ENCODE assay signal across 13 cellular contexts in genomic region chr19:35654828-35655227, GRCh38. TPM values are rescaled to one million over a fixed set of nuclear protein-coding genes. Genes with fewer than 3 reads are reported as not detected.
A peak's percentile ranks its signal among the peaks of the same experiment; 100 is the strongest.
DNase-seq lines count a peak whose midpoint lies in the region; ATAC-seq, FAIRE-seq and TF ChIP-seq lines count a peak whose summit lies in the region.
"Not testable (repeated sequence)": the region's sequence is repeated elsewhere in the genome, so short reads cannot be mapped to it uniquely, and the experiment has no call there.
"Had no signal": no experiment of that assay in that cellular context is flagged by ENCODE, and none has a peak within 500 bp of the region (broad histone marks: within the 10 kb centered on the region; RNA-seq: fewer than 3 reads in every experiment).

No MANE protein-coding gene starts in this region.

- not testable (repeated sequence) for H4K20me1 ChIP-seq in K562 (replicated peaks; ENCODE audit: control insufficient read depth, insufficient read depth, low read length)

- CTCF ChIA-PET in K562 (lab: Yijun Ruan, JAX; ENCODE audit: low intra/inter-chr PET ratio), result not testable (repeated sequence)

- not testable (repeated sequence) for ATAC-seq in K562; stimulated activated effector memory CD8-positive, alpha-beta T cell treated with anti-CD3 and anti-CD28 coated beads, Interleukin-12 subunit alpha, Interleukin-12 subunit beta, amount 100 ng/mL, for 72 hours

- peaks cover 13% of the 10 kb centered on the region for H3K36me3 Mint-ChIP-seq in neural crest cell (ENCODE audit: low read depth)
- H3K36me3 Mint-ChIP-seq in stimulated activated effector memory CD8-positive, alpha-beta T cell treated with anti-CD3 and anti-CD28 coated beads, Interleukin-12 subunit alpha, Interleukin-12 subunit beta, amount 100 ng/mL, for 72 hours, result peaks cover 100% of the 10 kb centered on the region

- not testable (repeated sequence) for H3K4me1 Mint-ChIP-seq in neural crest cell
- peaks cover 21% of the 10 kb centered on the region for H3K4me1 Mint-ChIP-seq in stimulated activated effector memory CD8-positive, alpha-beta T cell treated with anti-CD3 and anti-CD28 coated beads, Interleukin-12 subunit alpha, Interleukin-12 subunit beta, amount 100 ng/mL, for 72 hours

- H3K4me3 Mint-ChIP-seq in neural crest cell, result peak overlapping the region; percentile 56
- not testable (repeated sequence) for H3K4me3 Mint-ChIP-seq in stimulated activated effector memory CD8-positive, alpha-beta T cell treated with anti-CD3 and anti-CD28 coated beads, Interleukin-12 subunit alpha, Interleukin-12 subunit beta, amount 100 ng/mL, for 72 hours

- peak overlapping the region in 1 of 2 experiments; percentile 6; a peak in 1 of 4 replicates for H3K9ac ChIP-seq in K562 (ENCODE audit: insufficient read depth in 1 of 2, low read depth in 2 of 2, low read length in 2 of 2)

- not testable (repeated sequence) for BruUV-seq in K562 (replicated peaks; lab: Mats Ljungman, UMichigan)

- peaks cover 73% of the 10 kb centered on the region; the same call in 2 of the 3 replicates for H3K36me3 ChIP-seq in K562 (ENCODE audit: control insufficient read depth, insufficient read depth, low read length)

- not testable (repeated sequence) for H3K27me3 ChIP-seq in K562 (ENCODE audit: control insufficient read depth in 2 of 2, insufficient read depth in 2 of 2, low read length in 2 of 2)

- not testable (repeated sequence) for TF ChIP-seq POLR2A in K562 (conservative IDR thresholded peaks at IDR 0.05)

- H3K27me3 Mint-ChIP-seq in neural crest cell (ENCODE audit: low read depth), result not testable (repeated sequence)

- intact Hi-C loops in K562 (cut with micrococcal nuclease), result not testable (repeated sequence)

- TF ChIP-seq CTCF in K562 (IDR thresholded peaks at IDR 0.05 in 2 of 3, conservative IDR thresholded peaks at IDR 0.05 in 1 of 3; ENCODE audit: insufficient read depth in 2 of 3, low read depth in 1 of 3, low read length in 3 of 3); neural crest cell (conservative IDR thresholded peaks at IDR 0.05): not testable (repeated sequence)

- TF ChIP-seq EP300 in K562 (IDR thresholded peaks at IDR 0.05; ENCODE audit: low read length), result not testable (repeated sequence)

- 94% methylated on average over 4 of the region's 6 CpGs for WGBS in K562 (ENCODE audit: insufficient coverage, low coverage, missing lambda C conversion rate)

- H3K4me2 ChIP-seq in K562 (ENCODE audit: insufficient read depth, low read length), result not testable (repeated sequence)

- H3K27ac ChIP-seq in K562 (ENCODE audit: extremely low read depth, low read depth, low read length), result not testable (repeated sequence)

- not testable (repeated sequence) for H3K4me3 ChIP-seq in K562

- H3K79me2 ChIP-seq in K562 (ENCODE audit: control insufficient read depth, insufficient read depth, low read length), result peaks cover 19% of the 10 kb centered on the region

- POLR2A ChIA-PET in K562 (lab: Yijun Ruan, JAX), result interaction anchor here (0.6 kb wide), 1 partner anchor 540 kb away, joined by 4 read pairs; no protein-coding TSS in a partner anchor

- peak; percentile 1 for DNase-seq in HuH-7.5 (ENCODE audit: low spot score)
- DNase-seq in K562 (ENCODE audit: extremely low read depth in 1 of 4, low spot score in 3 of 4); neural crest cell (ENCODE audit: low read depth, low spot score); stimulated activated effector memory CD8-positive, alpha-beta T cell treated with anti-CD3 and anti-CD28 coated beads, Interleukin-12 subunit alpha, Interleukin-12 subunit beta, amount 100 ng/mL, for 72 hours (ENCODE audit: low spot score in 2 of 2): not testable (repeated sequence)

- H2AFZ ChIP-seq in K562 (ENCODE audit: low read depth, low read length), result not testable (repeated sequence)

- H3K9me3 Mint-ChIP-seq in neural crest cell; stimulated activated effector memory CD8-positive, alpha-beta T cell treated with anti-CD3 and anti-CD28 coated beads, Interleukin-12 subunit alpha, Interleukin-12 subunit beta, amount 100 ng/mL, for 72 hours: not testable (repeated sequence)

- not testable (repeated sequence) for TF ChIP-seq RAD21 in K562 (CRISPR knock-in tag; conservative IDR thresholded peaks at IDR 0.05 in 1 of 2, IDR thresholded peaks at IDR 0.05 in 1 of 2)

- H3K9me1 ChIP-seq in K562 (ENCODE audit: control insufficient read depth, insufficient read depth, low read length), result not testable (repeated sequence)

- in situ Hi-C loops in K562 (cut with MboI), result not testable (repeated sequence)

- not testable (repeated sequence) for H3K9me3 ChIP-seq in K562 (replicated peaks; ENCODE audit: control insufficient read depth, insufficient read depth, low read depth, low read length)

- not testable (repeated sequence) for H3K27ac Mint-ChIP-seq in neural crest cell (ENCODE audit: unreplicated experiment)
- H3K27ac Mint-ChIP-seq in stimulated activated effector memory CD8-positive, alpha-beta T cell treated with anti-CD3 and anti-CD28 coated beads, Interleukin-12 subunit alpha, Interleukin-12 subunit beta, amount 100 ng/mL, for 72 hours, result peak overlapping the region; percentile 20

- not testable (repeated sequence) for H3K4me1 ChIP-seq in K562 (replicated peaks in 1 of 2; ENCODE audit: control insufficient read depth in 2 of 2, insufficient read depth in 2 of 2, low read length in 2 of 2)

- not testable (repeated sequence) for FAIRE-seq in K562 (lab: Jason Lieb, UNC)

RNA-seq across cellular contexts. Expression of gene COX6B1, which starts 6.7 kb away (rescaled TPM):
- 34.6 and 63.8 TPM in 2 replicates for total RNA-seq in K562 (2011; cell fraction: chromatin; rRNA removed; ENCODE audit: low replicate concordance)
- 128 and 147 TPM in 2 replicates for total RNA-seq in K562 (2011; cell fraction: nucleolus; rRNA removed)
- 127 and 158 TPM in 2 replicates for total RNA-seq in K562 (2011; cell fraction: nucleoplasm; rRNA removed)
- total RNA-seq in K562 (2014; rRNA removed) (777 and 1,094 TPM in 2 replicates), K562 (2014; rRNA removed; fragmentation: Illumina TruSeq; extraction: Trizol) (1,091 and 1,219 TPM in 2 replicates), K562 (2015; rRNA removed; fragmentation: Illumina TruSeq; extraction: Trizol) (1,062 and 1,116 TPM in 2 replicates), K562 (2021) (826 and 961 TPM in 2 replicates), neural crest cell (329 and 339 TPM in 2 replicates)
- polyA plus RNA-seq in K562 (2011; rRNA removed) (963 and 1,008 TPM in 2 replicates), K562 (2014; fragmentation: Illumina TruSeq; extraction: Trizol) (1,441 and 1,704 TPM in 2 replicates), K562 (2014; fragmentation: Nextera tagmentation; extraction: Ambion mirVana) (1,000 to 10,000 TPM; 2,325 to 2,393 TPM), K562 (2014; rRNA removed) (1,426 and 1,451 TPM in 2 replicates)
- 1,680 and 1,786 TPM in 2 replicates for polyA plus RNA-seq in K562 (2011; cell fraction: cytosol; rRNA removed)
- 429 and 540 TPM in 2 replicates for polyA plus RNA-seq in K562 (2011; cell fraction: nucleus; rRNA removed)
- 1,082 and 1,282 TPM in 2 replicates for polyA plus RNA-seq in K562 (2012)
- polyA minus RNA-seq in K562 (2011; rRNA and poly(A)+ RNA removed), result 681 and 736 TPM in 2 replicates
- 247 and 280 TPM in 2 replicates for polyA minus RNA-seq in K562 (2011; cell fraction: cytosol; rRNA and poly(A)+ RNA removed)
- 57.8 and 131 TPM in 2 replicates for polyA minus RNA-seq in K562 (2011; cell fraction: nucleus; rRNA and poly(A)+ RNA removed)

RNA-seq across cellular contexts. Expression of gene UPK1A, which starts 11.5 kb away (rescaled TPM):
- not detected in 2 replicates for total RNA-seq in K562 (2011; cell fraction: chromatin; rRNA removed; ENCODE audit: low replicate concordance)
- total RNA-seq in K562 (2011; cell fraction: nucleolus; rRNA removed), result 0.33 TPM in 1 of 2 replicates, not detected in the other
- total RNA-seq in K562 (2011; cell fraction: nucleoplasm; rRNA removed), result not detected in 2 replicates
- total RNA-seq in K562 (2014; rRNA removed), result not detected in 2 replicates
- total RNA-seq in K562 (2014; rRNA removed; fragmentation: Illumina TruSeq; extraction: Trizol), result not detected in 2 replicates
- not detected in 2 replicates for total RNA-seq in K562 (2015; rRNA removed; fragmentation: Illumina TruSeq; extraction: Trizol)
- total RNA-seq in K562 (2021), result not detected in 2 replicates
- polyA plus RNA-seq in K562 (2011; rRNA removed), result 0.06 TPM in 1 of 2 replicates, not detected in the other
- not detected in 2 replicates for polyA plus RNA-seq in K562 (2011; cell fraction: cytosol; rRNA removed)
- 0.10 TPM in 1 of 2 replicates, not detected in the other for polyA plus RNA-seq in K562 (2011; cell fraction: nucleus; rRNA removed)
- polyA plus RNA-seq in K562 (2012), result 0.08 TPM in 1 of 2 replicates, not detected in the other
- not detected in 2 replicates for polyA plus RNA-seq in K562 (2014; fragmentation: Illumina TruSeq; extraction: Trizol)
- polyA plus RNA-seq in K562 (2014; fragmentation: Nextera tagmentation; extraction: Ambion mirVana), result under 1 TPM in 1 of 2 experiments, not detected in 1; 0.13 TPM
- polyA plus RNA-seq in K562 (2014; rRNA removed), result not detected in 2 replicates
- polyA minus RNA-seq in K562 (2011; rRNA and poly(A)+ RNA removed), result not detected in 2 replicates
- polyA minus RNA-seq in K562 (2011; cell fraction: cytosol; rRNA and poly(A)+ RNA removed), result not detected in 2 replicates
- not detected in 2 replicates for polyA minus RNA-seq in K562 (2011; cell fraction: nucleus; rRNA and poly(A)+ RNA removed)
- not detected in 2 replicates for total RNA-seq in neural crest cell
- total RNA-seq: A673; CD4-positive, CD25-positive, alpha-beta regulatory T cell; Daoy; G401; GM12878 had no signal
- polyA plus RNA-seq: AG04450; CD14-positive monocyte; CD4-positive, alpha-beta memory T cell; CD4-positive, CD25-positive, alpha-beta regulatory T cell; CD8-positive, alpha-beta memory T cell had no signal

RNA-seq across cellular contexts. Expression of gene ETV2, which starts 13.3 kb away (rescaled TPM):
- 0.97 TPM in 1 of 2 replicates, not detected in the other for total RNA-seq in K562 (2011; cell fraction: chromatin; rRNA removed; ENCODE audit: low replicate concordance)
- total RNA-seq in K562 (2011; cell fraction: nucleolus; rRNA removed), result 1.3 and 1.7 TPM in 2 replicates
- total RNA-seq in K562 (2011; cell fraction: nucleoplasm; rRNA removed), result 0.73 and 0.76 TPM in 2 replicates
- total RNA-seq in K562 (2014; rRNA removed), result 3.0 and 3.5 TPM in 2 replicates
- total RNA-seq in K562 (2014; rRNA removed; fragmentation: Illumina TruSeq; extraction: Trizol), result 0.11 TPM in 1 of 2 replicates, not detected in the other
- 0.57 and 1.2 TPM in 2 replicates for total RNA-seq in K562 (2015; rRNA removed; fragmentation: Illumina TruSeq; extraction: Trizol)
- 2.9 and 3.7 TPM in 2 replicates for total RNA-seq in K562 (2021)
- polyA plus RNA-seq in K562 (2011; rRNA removed), result 0.22 and 0.33 TPM in 2 replicates
- polyA plus RNA-seq in K562 (2011; cell fraction: cytosol; rRNA removed), result 0.28 and 1.6 TPM in 2 replicates
- polyA plus RNA-seq in K562 (2011; cell fraction: nucleus; rRNA removed), result 0.42 and 2.4 TPM in 2 replicates
- polyA plus RNA-seq in K562 (2012), result 2.7 TPM in 2 replicates
- polyA plus RNA-seq in K562 (2014; fragmentation: Illumina TruSeq; extraction: Trizol), result 0.55 and 2.6 TPM in 2 replicates
- polyA plus RNA-seq in K562 (2014; fragmentation: Nextera tagmentation; extraction: Ambion mirVana), result under 1 TPM; 0.11 to 0.13 TPM
- polyA plus RNA-seq in K562 (2014; rRNA removed), result 2.4 and 2.6 TPM in 2 replicates
- 0.14 TPM in 1 of 2 replicates, not detected in the other for polyA minus RNA-seq in K562 (2011; rRNA and poly(A)+ RNA removed)
- polyA minus RNA-seq in K562 (2011; cell fraction: cytosol; rRNA and poly(A)+ RNA removed), result not detected in 2 replicates
- 0.94 and 1.1 TPM in 2 replicates for polyA minus RNA-seq in K562 (2011; cell fraction: nucleus; rRNA and poly(A)+ RNA removed)
- 1.7 and 1.8 TPM in 2 replicates for total RNA-seq in neural crest cell
- total RNA-seq: CD4-positive, CD25-positive, alpha-beta regulatory T cell; Daoy; G401 had no signal

RNA-seq across cellular contexts. Expression of gene RBM42, which starts 26.0 kb away (rescaled TPM):
- total RNA-seq in K562 (2011; cell fraction: chromatin; rRNA removed; ENCODE audit: low replicate concordance), result 12.1 and 19.6 TPM in 2 replicates
- total RNA-seq in K562 (2011; cell fraction: nucleolus; rRNA removed), result 19.0 and 21.1 TPM in 2 replicates
- 19.6 and 26.1 TPM in 2 replicates for total RNA-seq in K562 (2011; cell fraction: nucleoplasm; rRNA removed)
- total RNA-seq in K562 (2014; rRNA removed) (132 and 171 TPM in 2 replicates), K562 (2014; rRNA removed; fragmentation: Illumina TruSeq; extraction: Trizol) (12.7 and 20.7 TPM in 2 replicates), K562 (2015; rRNA removed; fragmentation: Illumina TruSeq; extraction: Trizol) (46.4 and 51.5 TPM in 2 replicates), K562 (2021) (145 and 149 TPM in 2 replicates), neural crest cell (88.1 and 96.8 TPM in 2 replicates)
- polyA plus RNA-seq in K562 (2011; rRNA removed) (31.8 and 46.6 TPM in 2 replicates), K562 (2014; fragmentation: Illumina TruSeq; extraction: Trizol) (32.4 and 69.0 TPM in 2 replicates), K562 (2014; fragmentation: Nextera tagmentation; extraction: Ambion mirVana) (1 to 10 TPM; 5.7 to 8.2 TPM), K562 (2014; rRNA removed) (96.7 and 123 TPM in 2 replicates)
- polyA plus RNA-seq in K562 (2011; cell fraction: cytosol; rRNA removed), result 50.1 and 125 TPM in 2 replicates
- polyA plus RNA-seq in K562 (2011; cell fraction: nucleus; rRNA removed), result 21.3 and 28.1 TPM in 2 replicates
- polyA plus RNA-seq in K562 (2012), result 85.2 and 92.8 TPM in 2 replicates
- 13.3 and 15.7 TPM in 2 replicates for polyA minus RNA-seq in K562 (2011; rRNA and poly(A)+ RNA removed)
- polyA minus RNA-seq in K562 (2011; cell fraction: cytosol; rRNA and poly(A)+ RNA removed), result 37.6 and 41.4 TPM in 2 replicates
- 4.6 and 7.0 TPM in 2 replicates for polyA minus RNA-seq in K562 (2011; cell fraction: nucleus; rRNA and poly(A)+ RNA removed)

RNA-seq across cellular contexts. Expression of gene HAUS5, which starts 42.3 kb away (rescaled TPM):
- 51.5 and 132 TPM in 2 replicates for total RNA-seq in K562 (2011; cell fraction: chromatin; rRNA removed; ENCODE audit: low replicate concordance)
- 81.6 and 90.9 TPM in 2 replicates for total RNA-seq in K562 (2011; cell fraction: nucleolus; rRNA removed)
- 63.4 TPM in 2 replicates for total RNA-seq in K562 (2011; cell fraction: nucleoplasm; rRNA removed)
- total RNA-seq in K562 (2014; rRNA removed) (34.1 and 42.5 TPM in 2 replicates), K562 (2014; rRNA removed; fragmentation: Illumina TruSeq; extraction: Trizol) (9.0 and 10.9 TPM in 2 replicates), K562 (2015; rRNA removed; fragmentation: Illumina TruSeq; extraction: Trizol) (11.3 and 12.1 TPM in 2 replicates), K562 (2021) (38.1 and 41.3 TPM in 2 replicates), neural crest cell (52.8 and 55.9 TPM in 2 replicates)
- polyA plus RNA-seq in K562 (2011; rRNA removed) (14.2 and 19.9 TPM in 2 replicates), K562 (2014; fragmentation: Illumina TruSeq; extraction: Trizol) (14.8 and 20.5 TPM in 2 replicates), K562 (2014; fragmentation: Nextera tagmentation; extraction: Ambion mirVana) (1 to 10 TPM; 3.5 to 4.1 TPM), K562 (2014; rRNA removed) (37.8 and 38.3 TPM in 2 replicates)
- polyA plus RNA-seq in K562 (2011; cell fraction: cytosol; rRNA removed), result 12.2 and 17.1 TPM in 2 replicates
- polyA plus RNA-seq in K562 (2011; cell fraction: nucleus; rRNA removed), result 161 and 209 TPM in 2 replicates
- 23.5 and 33.1 TPM in 2 replicates for polyA plus RNA-seq in K562 (2012)
- polyA minus RNA-seq in K562 (2011; rRNA and poly(A)+ RNA removed), result 3.4 and 5.9 TPM in 2 replicates
- polyA minus RNA-seq in K562 (2011; cell fraction: cytosol; rRNA and poly(A)+ RNA removed), result 7.5 and 8.7 TPM in 2 replicates
- polyA minus RNA-seq in K562 (2011; cell fraction: nucleus; rRNA and poly(A)+ RNA removed), result 20.7 and 21.9 TPM in 2 replicates
